In the genomic region with DNA sequence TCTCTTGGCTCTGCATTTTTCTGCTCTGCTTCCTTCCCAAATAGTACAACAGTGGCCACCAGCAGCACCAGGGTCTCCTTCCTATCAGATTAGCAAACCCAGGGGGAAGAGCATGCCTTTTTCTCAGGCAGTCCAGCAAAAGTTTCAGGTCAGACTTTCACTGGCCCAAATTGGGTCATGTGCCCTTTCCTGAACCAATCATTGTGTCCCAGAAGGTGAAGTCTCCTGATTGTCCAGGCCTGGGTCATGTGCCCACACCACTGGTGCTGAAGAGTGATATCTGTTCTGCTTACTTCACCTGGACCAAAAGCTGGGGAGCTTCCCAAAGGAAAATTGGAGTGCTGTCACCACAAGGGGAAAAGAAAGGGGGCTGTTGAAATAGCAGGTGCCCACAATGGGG, we compare ENCODE assay signal across 32 cellular contexts.
"Had no signal": no experiment of that assay in that cellular context is flagged by ENCODE, and none has a peak within 500 bp of the region (broad histone marks: within the 10 kb centered on the region; RNA-seq: fewer than 3 reads in every experiment).

No MANE protein-coding gene starts in this region.

- H3K27ac ChIP-seq: adrenal gland, body of pancreas, colonic mucosa, epithelial cell of prostate, esophagus squamous epithelium, gastroesophageal sphincter had no signal

- H3K9me3 ChIP-seq: adrenal gland, body of pancreas, colonic mucosa, esophagus squamous epithelium had no signal

- H3K4me1 ChIP-seq: adrenal gland, body of pancreas, colonic mucosa, esophagus squamous epithelium, gastroesophageal sphincter had no signal

- H3K27me3 ChIP-seq: adrenal gland, body of pancreas, colonic mucosa, gastroesophageal sphincter had no signal

- H3K27ac Mint-ChIP-seq: activated CD4-positive, alpha-beta memory T cell treated with anti-CD3 and anti-CD28 coated beads for 36 hours; activated CD4-positive, alpha-beta T cell treated with anti-CD3 and anti-CD28 coated beads for 36 hours; activated CD4-positive, alpha-beta T cell treated with anti-CD3 and anti-CD28 coated beads, Interleukin-2, amount 10 ng/mL, durations not matched to agents 24 days and 14 days; activated CD8-positive, alpha-beta memory T cell treated with anti-CD3 and anti-CD28 coated beads, Interleukin-2, amount 10 ng/mL, durations not matched to agents 7 days and 5 days; activated CD8-positive, alpha-beta T cell treated with anti-CD3 and anti-CD28 coated beads, Interleukin-2, amount 10 ng/mL, durations not matched to agents 7 days and 5 days; activated naive CD4-positive, alpha-beta T cell treated with anti-CD3 and anti-CD28 coated beads for 36 hours; activated naive CD4-positive, alpha-beta T cell treated with anti-CD3 and anti-CD28 coated beads, Interleukin-2, amount 50 U/mL, for 24 hours; activated naive CD8-positive, alpha-beta T cell treated with anti-CD3 and anti-CD28 coated beads for 36 hours; activated naive CD8-positive, alpha-beta T cell treated with anti-CD3 and anti-CD28 coated beads, Interleukin-2, amount 50 U/mL, for 24 hours; activated T-helper 1 cell treated with anti-CD3 and anti-CD28 coated beads, Interleukin-12 subunit alpha, Interleukin-12 subunit beta, Interleukin-2, Interleukin-4 antibody, amounts not matched to agents 30 ng/mL and 10 ng/mL and 1 ng/mL, durations not matched to agents 14 hours and 24 hours and 36 hours; activated T-helper 2 cell treated with anti-CD3 and anti-CD28 coated beads, Interferon-gamma antibody, Interleukin-2, Interleukin-4, amounts not matched to agents 10 μg/mL and 5 μg/mL and 100 μg/mL, durations not matched to agents 14 hours and 24 hours and 36 hours had no signal

- H3K9me3 Mint-ChIP-seq: activated CD4-positive, alpha-beta T cell treated with anti-CD3 and anti-CD28 coated beads, Interleukin-2, amount 10 ng/mL, durations not matched to agents 24 days and 14 days; activated naive CD4-positive, alpha-beta T cell treated with anti-CD3 and anti-CD28 coated beads for 36 hours; activated T-helper 1 cell treated with anti-CD3 and anti-CD28 coated beads, Interleukin-12 subunit alpha, Interleukin-12 subunit beta, Interleukin-2, Interleukin-4 antibody, amounts not matched to agents 30 ng/mL and 10 ng/mL and 1 ng/mL, durations not matched to agents 14 hours and 24 hours and 36 hours; activated T-helper 2 cell treated with anti-CD3 and anti-CD28 coated beads, Interferon-gamma antibody, Interleukin-2, Interleukin-4, amounts not matched to agents 10 μg/mL and 5 μg/mL and 100 μg/mL, durations not matched to agents 14 hours and 24 hours and 36 hours had no signal

- H3K4me3 Mint-ChIP-seq: activated CD4-positive, alpha-beta memory T cell treated with anti-CD3 and anti-CD28 coated beads for 36 hours; activated CD4-positive, alpha-beta T cell treated with anti-CD3 and anti-CD28 coated beads for 36 hours; activated CD4-positive, alpha-beta T cell treated with anti-CD3 and anti-CD28 coated beads, Interleukin-2, amount 10 ng/mL, durations not matched to agents 24 days and 14 days; activated CD8-positive, alpha-beta memory T cell treated with anti-CD3 and anti-CD28 coated beads, Interleukin-2, amount 10 ng/mL, durations not matched to agents 7 days and 5 days; activated CD8-positive, alpha-beta T cell treated with anti-CD3 and anti-CD28 coated beads, Interleukin-2, amount 10 ng/mL, durations not matched to agents 7 days and 5 days; activated naive CD4-positive, alpha-beta T cell treated with anti-CD3 and anti-CD28 coated beads for 36 hours; activated naive CD4-positive, alpha-beta T cell treated with anti-CD3 and anti-CD28 coated beads, Interleukin-2, amount 50 U/mL, for 24 hours; activated naive CD8-positive, alpha-beta T cell treated with anti-CD3 and anti-CD28 coated beads for 36 hours; activated naive CD8-positive, alpha-beta T cell treated with anti-CD3 and anti-CD28 coated beads, Interleukin-2, amount 50 U/mL, for 24 hours; activated T-helper 1 cell treated with anti-CD3 and anti-CD28 coated beads, Interleukin-12 subunit alpha, Interleukin-12 subunit beta, Interleukin-2, Interleukin-4 antibody, amounts not matched to agents 30 ng/mL and 10 ng/mL and 1 ng/mL, durations not matched to agents 14 hours and 24 hours and 36 hours had no signal

- DNase-seq: activated CD4-positive, alpha-beta memory T cell treated with anti-CD3 and anti-CD28 coated beads for 36 hours; activated CD4-positive, alpha-beta T cell treated with anti-CD3 and anti-CD28 coated beads for 36 hours; activated CD4-positive, alpha-beta T cell treated with anti-CD3 and anti-CD28 coated beads, Interleukin-2, amount 10 ng/mL, durations not matched to agents 24 days and 14 days; activated CD4-positive, CD25-positive, alpha-beta regulatory T cell; activated CD4-positive, CD25-positive, alpha-beta regulatory T cell treated with anti-CD3 and anti-CD28 coated beads, Interleukin-2, amount 50 U/mL, for 72 hours; activated CD8-positive, alpha-beta memory T cell treated with anti-CD3 and anti-CD28 coated beads, Interleukin-2, amount 10 ng/mL, durations not matched to agents 7 days and 5 days; activated CD8-positive, alpha-beta memory T cell treated with anti-CD3 and anti-CD28 coated beads, Interleukin-2, amount 50 U/mL, for 4 hours; activated CD8-positive, alpha-beta T cell treated with anti-CD3 and anti-CD28 coated beads, Interleukin-2, amount 10 ng/mL, durations not matched to agents 7 days and 5 days; activated effector memory CD4-positive, alpha-beta T cell treated with anti-CD3 and anti-CD28 coated beads, Interleukin-2, amount 50 U/mL, for 16 hours; activated naive CD4-positive, alpha-beta T cell treated with anti-CD3 and anti-CD28 coated beads for 36 hours; activated naive CD8-positive, alpha-beta T cell treated with anti-CD3 and anti-CD28 coated beads for 36 hours; activated naive CD8-positive, alpha-beta T cell treated with anti-CD3 and anti-CD28 coated beads, Interleukin-2, amount 50 U/mL, for 24 hours; activated T-cell treated with anti-CD3 and anti-CD28 coated beads, Interleukin-2, amount 50 U/mL, for 1 hour; activated T-cell treated with anti-CD3 and anti-CD28 coated beads, Interleukin-2, amount 50 U/mL, for 48 hours; adrenal gland; amygdala; aorta; body of pancreas; central memory CD4-positive, alpha-beta T cell; cerebellar nuclear complex; colonic mucosa; effector CD8-positive, alpha-beta T cell; esophagus squamous epithelium; foreskin melanocyte; T-helper 2 cell had no signal

- FAIRE-seq: endometrium, endothelial cell of umbilical vein had no signal

- H3K36me3 Mint-ChIP-seq: activated CD4-positive, alpha-beta memory T cell treated with anti-CD3 and anti-CD28 coated beads for 36 hours; activated CD8-positive, alpha-beta memory T cell treated with anti-CD3 and anti-CD28 coated beads, Interleukin-2, amount 10 ng/mL, durations not matched to agents 7 days and 5 days; activated naive CD4-positive, alpha-beta T cell treated with anti-CD3 and anti-CD28 coated beads, Interleukin-2, amount 50 U/mL, for 24 hours; activated naive CD8-positive, alpha-beta T cell treated with anti-CD3 and anti-CD28 coated beads for 36 hours had no signal

- ATAC-seq: activated CD4-positive, alpha-beta T cell treated with anti-CD3 and anti-CD28 coated beads for 36 hours; activated CD8-positive, alpha-beta memory T cell treated with anti-CD3 and anti-CD28 coated beads, Interleukin-2, amount 10 ng/mL, durations not matched to agents 7 days and 5 days; activated CD8-positive, alpha-beta T cell treated with anti-CD3 and anti-CD28 coated beads, Interleukin-2, amount 10 ng/mL, durations not matched to agents 7 days and 5 days; activated naive CD8-positive, alpha-beta T cell treated with anti-CD3 and anti-CD28 coated beads, Interleukin-2, amount 50 U/mL, for 24 hours; body of pancreas; gastroesophageal sphincter had no signal

- H3K27me3 Mint-ChIP-seq: activated CD4-positive, alpha-beta memory T cell treated with anti-CD3 and anti-CD28 coated beads for 36 hours; activated CD4-positive, alpha-beta T cell treated with anti-CD3 and anti-CD28 coated beads for 36 hours; activated CD4-positive, alpha-beta T cell treated with anti-CD3 and anti-CD28 coated beads, Interleukin-2, amount 10 ng/mL, durations not matched to agents 24 days and 14 days; activated CD8-positive, alpha-beta memory T cell treated with anti-CD3 and anti-CD28 coated beads, Interleukin-2, amount 10 ng/mL, durations not matched to agents 7 days and 5 days; activated naive CD4-positive, alpha-beta T cell treated with anti-CD3 and anti-CD28 coated beads, Interleukin-2, amount 50 U/mL, for 24 hours; activated naive CD8-positive, alpha-beta T cell treated with anti-CD3 and anti-CD28 coated beads, Interleukin-2, amount 50 U/mL, for 24 hours had no signal

- H3K4me1 Mint-ChIP-seq: activated CD4-positive, alpha-beta T cell treated with anti-CD3 and anti-CD28 coated beads for 36 hours; activated CD4-positive, alpha-beta T cell treated with anti-CD3 and anti-CD28 coated beads, Interleukin-2, amount 10 ng/mL, durations not matched to agents 24 days and 14 days; activated CD8-positive, alpha-beta memory T cell treated with anti-CD3 and anti-CD28 coated beads, Interleukin-2, amount 10 ng/mL, durations not matched to agents 7 days and 5 days; activated naive CD4-positive, alpha-beta T cell treated with anti-CD3 and anti-CD28 coated beads, Interleukin-2, amount 50 U/mL, for 24 hours; activated naive CD8-positive, alpha-beta T cell treated with anti-CD3 and anti-CD28 coated beads for 36 hours; activated naive CD8-positive, alpha-beta T cell treated with anti-CD3 and anti-CD28 coated beads, Interleukin-2, amount 50 U/mL, for 24 hours had no signal

- H3K4me3 ChIP-seq: adrenal gland, body of pancreas, colonic mucosa, esophagus squamous epithelium, gastroesophageal sphincter had no signal
